Comparison of ENCODE assay signal across 14 cellular contexts in genomic region chr17:77772899-77773358, GRCh38.
DNase-seq lines count a peak whose midpoint lies in the region; ATAC-seq and TF ChIP-seq lines count a peak whose summit lies in the region.
"Had no signal": no experiment of that assay in that cellular context is flagged by ENCODE, and none has a peak within 500 bp of the region (broad histone marks: within the 10 kb centered on the region; RNA-seq: fewer than 3 reads in every experiment).

No MANE protein-coding gene starts in this region.

- H3K4me1 ChIP-seq in heart right ventricle (peaks cover 8 to 17% (median 13%) of the 10 kb centered on the region in 9 donors), osteoblast (ENCODE audit: insufficient read depth, low read length) (peaks cover 11% of the 10 kb centered on the region)
- H3K4me1 ChIP-seq: lower lobe of right lung had no signal

- TF ChIP-seq CTCF in heart right ventricle (IDR thresholded peaks at IDR 0.05) (no peak), osteoblast (IDR thresholded peaks at IDR 0.05; ENCODE audit: extremely low read depth, low read depth, low read length) (no peak)

- H3K4me1 Mint-ChIP-seq in activated CD4-positive, alpha-beta memory T cell treated with anti-CD3 and anti-CD28 coated beads, Interleukin-2, amount 10 ng/mL, durations not matched to agents 7 days and 5 days: peaks cover 8% of the 10 kb centered on the region

- no peaks in the 10 kb centered on the region for H3K79me2 ChIP-seq in osteoblast (ENCODE audit: insufficient read depth, low read length)

- H3K27me3 Mint-ChIP-seq in activated CD4-positive, alpha-beta memory T cell treated with anti-CD3 and anti-CD28 coated beads, Interleukin-2, amount 10 ng/mL, durations not matched to agents 7 days and 5 days: peaks cover 6% of the 10 kb centered on the region

- no peak overlapping the region for H3K4me3 ChIP-seq in heart right ventricle
- H3K4me3 ChIP-seq in osteoblast (ENCODE audit: insufficient read depth, low read length): no peak overlapping the region
- H3K4me3 ChIP-seq: cardiac muscle cell, lower lobe of right lung, thyroid gland had no signal

- H3K36me3 Mint-ChIP-seq in activated CD4-positive, alpha-beta memory T cell treated with anti-CD3 and anti-CD28 coated beads, Interleukin-2, amount 10 ng/mL, durations not matched to agents 7 days and 5 days (ENCODE audit: low read depth): no peaks in the 10 kb centered on the region

- no peak overlapping the region for H3K4me3 Mint-ChIP-seq in activated CD4-positive, alpha-beta memory T cell treated with anti-CD3 and anti-CD28 coated beads, Interleukin-2, amount 10 ng/mL, durations not matched to agents 7 days and 5 days

- H4K20me1 ChIP-seq in osteoblast (ENCODE audit: insufficient read depth, low read length): no peaks in the 10 kb centered on the region

- intact Hi-C loops in heart right ventricle (cut with DNase I): loop anchor here in 9 of 10 donors (2.0 to 10.0 kb wide), 7 partner anchors 112 to 242 kb away; partner anchors contain the start of gene TNRC6C (in 4 of the 9)

- H3K27ac Mint-ChIP-seq in activated CD4-positive, alpha-beta memory T cell treated with anti-CD3 and anti-CD28 coated beads, Interleukin-2, amount 10 ng/mL, durations not matched to agents 7 days and 5 days: no peak overlapping the region

- peak in 6 of 8 donors; percentile 17 to 67 (median 46) for ATAC-seq in heart right ventricle
- no peak for ATAC-seq in HG02678 (IDR thresholded peaks at IDR 0.05; ENCODE audit: unreplicated experiment)

- H3K9me3 ChIP-seq in heart right ventricle: no peaks in the 10 kb centered on the region
- no peaks in the 10 kb centered on the region for H3K9me3 ChIP-seq in osteoblast (ENCODE audit: low read depth, low read length)
- H3K9me3 ChIP-seq: lower lobe of right lung, thyroid gland had no signal

- 59 to 73% methylated on average over 6 of the region's 6 CpGs for WGBS in heart right ventricle, 2 donors

- H3K4me2 ChIP-seq in osteoblast (ENCODE audit: insufficient read depth, low read length): no peak overlapping the region

- DNase-seq in NCI-H82 (lab: John Stamatoyannopoulos, UW) (peak; percentile 47), NCI-H82 treated with DMSO at 0.1 percent for 48 hours (lab: John Stamatoyannopoulos, UW; ENCODE audit: unreplicated experiment) (no peak), NAMALWA (ENCODE audit: low spot score) (peak; percentile 13), heart right ventricle (no peak), osteoblast (ENCODE audit: insufficient read length, low spot score, missing footprints) (peak; percentile 67), MV-4-11 (lab: John Stamatoyannopoulos, UW) (no peak)
- no peak for DNase-seq in activated CD4-positive, alpha-beta memory T cell treated with anti-CD3 and anti-CD28 coated beads, Interleukin-2, amount 10 ng/mL, durations not matched to agents 7 days and 5 days
- DNase-seq: DMS79 treated with DMSO at 0.1 percent for 48 hours, NCI-H2029 treated with DMSO at 0.1 percent for 48 hours, occipital lobe had no signal

- H3K27ac ChIP-seq in heart right ventricle (peak overlapping the region in 6 of 10 donors; percentile 2 to 53 (median 22)), osteoblast (ENCODE audit: low read depth, low read length) (no peak overlapping the region)
- H3K27ac ChIP-seq: cardiac muscle cell, lower lobe of right lung, thyroid gland had no signal

- POLR2A ChIA-PET in activated CD4-positive, alpha-beta memory T cell treated with anti-CD3 and anti-CD28 coated beads, Interleukin-2, amount 10 ng/mL, durations not matched to agents 7 days and 5 days (lab: Charles Lee): no interaction called here

- H3K36me3 ChIP-seq in heart right ventricle: no peaks in the 10 kb centered on the region
- no peaks in the 10 kb centered on the region for H3K36me3 ChIP-seq in osteoblast (ENCODE audit: insufficient read depth, low read length)
- H3K36me3 ChIP-seq: cardiac muscle cell, lower lobe of right lung, thyroid gland had no signal

- H2AFZ ChIP-seq in osteoblast (ENCODE audit: low read length): no peak overlapping the region

- CTCF ChIA-PET in activated CD4-positive, alpha-beta memory T cell treated with anti-CD3 and anti-CD28 coated beads, Interleukin-2, amount 10 ng/mL, durations not matched to agents 7 days and 5 days (lab: Charles Lee): interaction anchor here (0.6 to 3.5 kb wide), 6 partner anchors 11 to 312 kb away, joined by 3 to 32 read pairs (median 4); partner anchors contain the start of gene TNRC6C

- H3K27me3 ChIP-seq in heart right ventricle (no peaks in the 10 kb centered on the region), osteoblast (ENCODE audit: insufficient read depth, low read length) (peaks cover 12% of the 10 kb centered on the region)
- H3K27me3 ChIP-seq: cardiac muscle cell, thyroid gland had no signal

- H3K9me3 Mint-ChIP-seq in activated CD4-positive, alpha-beta memory T cell treated with anti-CD3 and anti-CD28 coated beads, Interleukin-2, amount 10 ng/mL, durations not matched to agents 7 days and 5 days: no peaks in the 10 kb centered on the region

Comparison
In these comparisons a context has a peak if more than half of its experiments do, and no peak if none do; other contexts are left out.
1. DNase-seq: peak in NCI-H82 (single experiment), NAMALWA (single experiment) and osteoblast (single experiment); none in NCI-H82 treated with DMSO at 0.1 percent for 48 hours (single experiment), heart right ventricle (0 of 2), MV-4-11 (single experiment) and activated CD4-positive, alpha-beta memory T cell treated with anti-CD3 and anti-CD28 coated beads, Interleukin-2, amount 10 ng/mL, durations not matched to agents 7 days and 5 days (single experiment).